13 cellular contexts compared by ENCODE assay signal in genomic region chr12:91180577-91180976, GRCh38. TPM values are rescaled to one million over a fixed set of nuclear protein-coding genes. Genes with fewer than 3 reads are reported as not detected.
DNase-seq lines count a peak whose midpoint lies in the region; ATAC-seq, FAIRE-seq and TF ChIP-seq lines count a peak whose summit lies in the region.
"Had no signal": no experiment of that assay in that cellular context is flagged by ENCODE, and none has a peak within 500 bp of the region (broad histone marks: within the 10 kb centered on the region; RNA-seq: fewer than 3 reads in every experiment).

No MANE protein-coding gene starts in this region.

- peak; percentile 75 for ATAC-seq in left ventricle myocardium superior
- no peak for ATAC-seq in stimulated activated naive B cell treated with anti-CD40 and anti-IgM and Interleukin-4, amounts not matched to agents 10 μg/mL and 1 μg/mL and 100 μg/mL, for 72 hours (replicated peaks)
- ATAC-seq: activated T-cell treated with anti-CD3 and anti-CD28 coated beads, Interleukin-2, amount 50 U/mL, for 4 hours; stimulated activated effector memory CD8-positive, alpha-beta T cell treated with anti-CD3 and anti-CD28 coated beads, Interleukin-12 subunit alpha, Interleukin-12 subunit beta, amount 100 ng/mL, for 72 hours had no signal

- no peaks in the 10 kb centered on the region for H3K36me3 ChIP-seq in adrenal gland (replicated peaks in 1 of 2)
- no peaks in the 10 kb centered on the region for H3K36me3 ChIP-seq in small intestine (ENCODE audit: control insufficient read depth in 2 of 2, insufficient read depth in 2 of 2, low read length in 2 of 2)

- no peak for FAIRE-seq in small intestine (lab: Jason Lieb, UNC)

- H3K27me3 Mint-ChIP-seq in stimulated activated naive B cell treated with anti-CD40 and anti-IgM and Interleukin-4, amounts not matched to agents 10 μg/mL and 1 μg/mL and 100 μg/mL, for 72 hours, result no peaks in the 10 kb centered on the region

- no peaks in the 10 kb centered on the region for H3K4me1 ChIP-seq in adrenal gland (replicated peaks in 1 of 2)
- no peaks in the 10 kb centered on the region for H3K4me1 ChIP-seq in small intestine (ENCODE audit: control insufficient read depth in 2 of 2, insufficient read depth in 1 of 2, low read depth in 1 of 2, low read length in 1 of 2)

- H3K27me3 ChIP-seq in adrenal gland (no peaks in the 10 kb centered on the region), small intestine (ENCODE audit: control insufficient read depth in 2 of 2, insufficient read depth in 2 of 2, low read length in 2 of 2) (no peaks in the 10 kb centered on the region)

- TF ChIP-seq POLR2A in adrenal gland (IDR thresholded peaks at IDR 0.05), result no peak

- WGBS in adrenal gland, 4 donors, result 6 to 17% (median 11%) methylated on average over 1 of the region's 1 CpG
- 6 to 18% (median 7%) methylated on average over 1 of the region's 1 CpG for WGBS in small intestine, 3 donors

- H3K4me3 ChIP-seq in adrenal gland (peak overlapping the region in 1 of 4 donors; percentile 57), small intestine (ENCODE audit: low read depth in 1 of 2, low read length in 2 of 2) (no peak overlapping the region)

- no peak for TF ChIP-seq CTCF in adrenal gland (IDR thresholded peaks at IDR 0.05)

- no peaks in the 10 kb centered on the region for H3K4me1 Mint-ChIP-seq in stimulated activated naive B cell treated with anti-CD40 and anti-IgM and Interleukin-4, amounts not matched to agents 10 μg/mL and 1 μg/mL and 100 μg/mL, for 72 hours
- H3K4me1 Mint-ChIP-seq: stimulated activated effector memory CD8-positive, alpha-beta T cell treated with anti-CD3 and anti-CD28 coated beads, Interleukin-12 subunit alpha, Interleukin-12 subunit beta, amount 100 ng/mL, for 72 hours had no signal

- peak overlapping the region in 4 of 5 donors; percentile 40 to 76 (median 60) for H3K27ac ChIP-seq in adrenal gland
- no peak overlapping the region for H3K27ac ChIP-seq in small intestine (ENCODE audit: low read depth in 1 of 2, low read length in 1 of 2)

- H3K36me3 Mint-ChIP-seq in stimulated activated naive B cell treated with anti-CD40 and anti-IgM and Interleukin-4, amounts not matched to agents 10 μg/mL and 1 μg/mL and 100 μg/mL, for 72 hours, result no peaks in the 10 kb centered on the region
- H3K36me3 Mint-ChIP-seq: stimulated activated effector memory CD8-positive, alpha-beta T cell treated with anti-CD3 and anti-CD28 coated beads, Interleukin-12 subunit alpha, Interleukin-12 subunit beta, amount 100 ng/mL, for 72 hours had no signal

- H3K9me3 Mint-ChIP-seq in stimulated activated naive B cell treated with anti-CD40 and anti-IgM and Interleukin-4, amounts not matched to agents 10 μg/mL and 1 μg/mL and 100 μg/mL, for 72 hours, result no peaks in the 10 kb centered on the region
- H3K9me3 Mint-ChIP-seq: activated T-cell treated with anti-CD3 and anti-CD28 coated beads, Interleukin-2, amount 50 U/mL, for 4 hours; stimulated activated effector memory CD8-positive, alpha-beta T cell treated with anti-CD3 and anti-CD28 coated beads, Interleukin-12 subunit alpha, Interleukin-12 subunit beta, amount 100 ng/mL, for 72 hours had no signal

- no peak overlapping the region for H3K4me3 Mint-ChIP-seq in stimulated activated naive B cell treated with anti-CD40 and anti-IgM and Interleukin-4, amounts not matched to agents 10 μg/mL and 1 μg/mL and 100 μg/mL, for 72 hours
- H3K4me3 Mint-ChIP-seq: activated T-cell treated with anti-CD3 and anti-CD28 coated beads, Interleukin-2, amount 50 U/mL, for 4 hours; stimulated activated effector memory CD8-positive, alpha-beta T cell treated with anti-CD3 and anti-CD28 coated beads, Interleukin-12 subunit alpha, Interleukin-12 subunit beta, amount 100 ng/mL, for 72 hours had no signal

- peak; percentile 45 for DNase-seq in GM03348 (ENCODE audit: low spot score)
- no peak for DNase-seq in adrenal gland
- no peak for DNase-seq in left ventricle myocardium superior
- DNase-seq in small intestine, result peak; percentile 3
- DNase-seq in NCI-H1092 treated with DMSO at 0.1 percent for 48 hours (lab: John Stamatoyannopoulos, UW), result no peak
- DNase-seq in stimulated activated naive B cell treated with anti-CD40 and anti-IgM and Interleukin-4, amounts not matched to agents 10 μg/mL and 1 μg/mL and 100 μg/mL, for 72 hours, result no peak
- no peak for DNase-seq in NCI-H1694 (lab: John Stamatoyannopoulos, UW)
- DNase-seq in activated gamma-delta T cell treated with Interleukin-2 at 50 U/mL for 16 hours, result no peak
- DNase-seq: activated T-cell treated with anti-CD3 and anti-CD28 coated beads, Interleukin-2, amount 50 U/mL, for 4 hours; NCI-H1930; occipital lobe had no signal

- H3K9me3 ChIP-seq in adrenal gland (replicated peaks in 1 of 3), result no peaks in the 10 kb centered on the region
- no peaks in the 10 kb centered on the region for H3K9me3 ChIP-seq in small intestine (ENCODE audit: control insufficient read depth, low read depth)

- no peak overlapping the region for H3K27ac Mint-ChIP-seq in stimulated activated naive B cell treated with anti-CD40 and anti-IgM and Interleukin-4, amounts not matched to agents 10 μg/mL and 1 μg/mL and 100 μg/mL, for 72 hours
- H3K27ac Mint-ChIP-seq: stimulated activated effector memory CD8-positive, alpha-beta T cell treated with anti-CD3 and anti-CD28 coated beads, Interleukin-12 subunit alpha, Interleukin-12 subunit beta, amount 100 ng/mL, for 72 hours had no signal

- intact Hi-C loops in adrenal gland (cut with DNase I), result no loop called here
- intact Hi-C loops in left ventricle myocardium superior (cut with micrococcal nuclease), result no loop called here

RNA-seq across cellular contexts. Expression of gene DCN, which starts 2.0 kb away (rescaled TPM):
- total RNA-seq in adrenal gland (1,000 to 10,000 TPM in 5 of 8 donors, 100 to 1,000 TPM in 3; 609 to 2,358 (median 1,256) TPM), left ventricle myocardium superior (741 TPM)
- polyA plus RNA-seq in adrenal gland (100 to 1,000 TPM; 491 to 572 (median 508) TPM), small intestine (100 to 1,000 TPM in 1 of 3 donors, 10 to 100 TPM in 1, 1 to 10 TPM in 1; 8.1 to 390 (median 55.4) TPM)
- total RNA-seq: T-helper 1 cell treated with Interleukin-12 subunit alpha and Interleukin-12 subunit beta and Interleukin-4 antibody, amounts not matched to agents 30 ng/mL and 1 ng/mL, for 36 hours had no signal

Comparison
In these comparisons a context has a peak if more than half of its experiments do, and no peak if none do; other contexts are left out.
1. DNase-seq: peak in GM03348 (single experiment) and small intestine (single experiment); none in adrenal gland (0 of 7), left ventricle myocardium superior (single experiment), NCI-H1092 treated with DMSO at 0.1 percent for 48 hours (single experiment), stimulated activated naive B cell treated with anti-CD40 and anti-IgM and Interleukin-4, amounts not matched to agents 10 μg/mL and 1 μg/mL and 100 μg/mL, for 72 hours (single experiment), NCI-H1694 (single experiment) and activated gamma-delta T cell treated with Interleukin-2 at 50 U/mL for 16 hours (single experiment).
2. H3K27ac ChIP-seq: peak in adrenal gland (4 of 5); none in small intestine (0 of 2).